Comparison of ENCODE assay signal across 8 cellular contexts in genomic region chr16:18801197-18801972, GRCh38. TPM values are rescaled to one million over a fixed set of nuclear protein-coding genes. Genes with fewer than 3 reads are reported as not detected.
A peak's percentile ranks its signal among the peaks of the same experiment; 100 is the strongest.
DNase-seq lines count a peak whose midpoint lies in the region; ATAC-seq, FAIRE-seq and TF ChIP-seq lines count a peak whose summit lies in the region.

Gene ARL6IP1 (minus strand): TSS chr16:18801549. CDS start chr16:18801466, 83 bp downstream.

- intact Hi-C loops in kidney (cut with DNase I), result no loop called here

- peak; percentile 99 for TF ChIP-seq CTCF in chondrocyte (IDR thresholded peaks at IDR 0.05)
- TF ChIP-seq CTCF in kidney (IDR thresholded peaks at IDR 0.05; ENCODE audit: borderline replicate concordance, extremely low read depth, insufficient read depth), result peak; percentile 83

- peaks cover 53% of the 10 kb centered on the region for H3K4me1 Mint-ChIP-seq in chondrocyte (ENCODE audit: low read depth)

- peak within 1 kb of the TSS; percentile 86 to 87 for H3K9ac ChIP-seq in kidney (ENCODE audit: low read length in 2 of 2)

- H3K9me3 Mint-ChIP-seq in chondrocyte (ENCODE audit: low read depth), result no peaks in the 10 kb centered on the region

- H3K4me3 ChIP-seq in kidney (ENCODE audit: low read length in 2 of 2), result peak within 1 kb of the TSS; percentile 78 to 92

- peaks cover 2% of the 10 kb centered on the region for H3K36me3 Mint-ChIP-seq in chondrocyte (ENCODE audit: low read depth)

- H3K27me3 Mint-ChIP-seq in chondrocyte (ENCODE audit: low read depth), result no peaks in the 10 kb centered on the region

- ATAC-seq in GM19035 (IDR thresholded peaks at IDR 0.05; ENCODE audit: unreplicated experiment) (peak; percentile 91), HG03378 (IDR thresholded peaks at IDR 0.05; ENCODE audit: unreplicated experiment) (peak; percentile 83)

- peak; percentile 97 for FAIRE-seq in kidney (lab: Jason Lieb, UNC)

- peak within 1 kb of the TSS; percentile 97 for H3K27ac Mint-ChIP-seq in chondrocyte (ENCODE audit: unreplicated experiment)

- H3K4me3 Mint-ChIP-seq in chondrocyte (ENCODE audit: unreplicated experiment), result peak within 1 kb of the TSS; percentile 96

- H3K36me3 ChIP-seq in kidney (ENCODE audit: control insufficient read depth in 1 of 2, insufficient read depth in 2 of 2, low read length in 2 of 2), result no peaks in the 10 kb centered on the region

- peak within 1 kb of the TSS; percentile 86 to 95 for H3K27ac ChIP-seq in kidney (ENCODE audit: low read depth in 2 of 2, low read length in 2 of 2)

- DNase-seq in AG20443 (ENCODE audit: low spot score) (peak; percentile 99), NCI-H460 (ENCODE audit: extremely low read depth, low read depth) (peak; percentile 100), chondrocyte (ENCODE audit: low spot score) (peak; percentile 99), kidney (peak; percentile 100)
- DNase-seq in activated CD4-positive, alpha-beta T cell treated with anti-CD3 and anti-CD28 coated beads for 1 hour, result peak; percentile 98
- DNase-seq in stimulated activated CD4-positive, alpha-beta T cell treated with anti-CD3 and anti-CD28 coated beads, Interleukin-15, amount 100 ng/mL, for 48 hours (ENCODE audit: low read depth in 2 of 2), result peak; percentile 98 to 99

- no peaks in the 10 kb centered on the region for H3K9me3 ChIP-seq in kidney (ENCODE audit: control insufficient read depth in 1 of 2, low read length in 2 of 2)

- peaks cover 7 to 15% of the 10 kb centered on the region in 2 donors for H3K4me1 ChIP-seq in kidney (ENCODE audit: control insufficient read depth in 1 of 2, insufficient read depth in 1 of 2, low read depth in 1 of 2, low read length in 2 of 2)

RNA-seq across cellular contexts. Expression of gene ARL6IP1, which starts in this region (rescaled TPM):
- 309 and 323 TPM in 2 replicates for total RNA-seq in NCI-H460 (2014; rRNA removed; shearing (Covaris generic))
- polyA plus RNA-seq in NCI-H460 (2014; cell fraction: nucleus; rRNA removed), result 179 and 239 TPM in 2 replicates
- 63.6 to 72.4 TPM (median 68.7 TPM) in 3 replicates for total RNA-seq in chondrocyte
- total RNA-seq in kidney, result 107 TPM
- polyA plus RNA-seq in kidney (ENCODE audit: insufficient read depth, low read depth, low replicate concordance), result 99.5 TPM

Comparison
In these comparisons a context has a peak if more than half of its experiments do, and no peak if none do; other contexts are left out.
1. Peak in every context shown above with its lines: DNase-seq, ATAC-seq, H3K4me3 ChIP-seq and H3K27ac ChIP-seq.